ENCODE assay signal across 2 cellular contexts in genomic region chr11:128592454-128592853, GRCh38.
TF ChIP-seq lines count a peak whose summit lies in the region.

No MANE protein-coding gene starts in this region.

TF ChIP-seq in liver, 16 proteins besides CTCF, POLR2A, EP300 and RAD21 (continued from another document):
- TF ChIP-seq, protein P1, sequence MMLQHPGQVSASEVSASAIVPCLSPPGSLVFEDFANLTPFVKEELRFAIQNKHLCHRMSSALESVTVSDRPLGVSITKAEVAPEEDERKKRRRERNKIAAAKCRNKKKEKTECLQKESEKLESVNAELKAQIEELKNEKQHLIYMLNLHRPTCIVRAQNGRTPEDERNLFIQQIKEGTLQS (IDR thresholded peaks at IDR 0.05), result no peak
TF ChIP-seq in liver: peak in this region for 1.

TF ChIP-seq in HepG2, 621 proteins besides CTCF, POLR2A, EP300 and RAD21 (continued from another document):
- TF ChIP-seq, protein P2, sequence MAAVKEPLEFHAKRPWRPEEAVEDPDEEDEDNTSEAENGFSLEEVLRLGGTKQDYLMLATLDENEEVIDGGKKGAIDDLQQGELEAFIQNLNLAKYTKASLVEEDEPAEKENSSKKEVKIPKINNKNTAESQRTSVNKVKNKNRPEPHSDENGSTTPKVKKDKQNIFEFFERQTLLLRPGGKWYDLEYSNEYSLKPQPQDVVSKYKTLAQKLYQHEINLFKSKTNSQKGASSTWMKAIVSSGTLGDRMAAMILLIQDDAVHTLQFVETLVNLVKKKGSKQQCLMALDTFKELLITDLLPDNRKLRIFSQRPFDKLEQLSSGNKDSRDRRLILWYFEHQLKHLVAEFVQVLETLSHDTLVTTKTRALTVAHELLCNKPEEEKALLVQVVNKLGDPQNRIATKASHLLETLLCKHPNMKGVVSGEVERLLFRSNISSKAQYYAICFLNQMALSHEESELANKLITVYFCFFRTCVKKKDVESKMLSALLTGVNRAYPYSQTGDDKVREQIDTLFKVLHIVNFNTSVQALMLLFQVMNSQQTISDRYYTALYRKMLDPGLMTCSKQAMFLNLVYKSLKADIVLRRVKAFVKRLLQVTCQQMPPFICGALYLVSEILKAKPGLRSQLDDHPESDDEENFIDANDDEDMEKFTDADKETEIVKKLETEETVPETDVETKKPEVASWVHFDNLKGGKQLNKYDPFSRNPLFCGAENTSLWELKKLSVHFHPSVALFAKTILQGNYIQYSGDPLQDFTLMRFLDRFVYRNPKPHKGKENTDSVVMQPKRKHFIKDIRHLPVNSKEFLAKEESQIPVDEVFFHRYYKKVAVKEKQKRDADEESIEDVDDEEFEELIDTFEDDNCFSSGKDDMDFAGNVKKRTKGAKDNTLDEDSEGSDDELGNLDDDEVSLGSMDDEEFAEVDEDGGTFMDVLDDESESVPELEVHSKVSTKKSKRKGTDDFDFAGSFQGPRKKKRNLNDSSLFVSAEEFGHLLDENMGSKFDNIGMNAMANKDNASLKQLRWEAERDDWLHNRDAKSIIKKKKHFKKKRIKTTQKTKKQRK (IDR thresholded peaks at IDR 0.05; ENCODE audit: low read length), result no peak
- TF ChIP-seq ZNF296 (CRISPR knock-in tag; conservative IDR thresholded peaks at IDR 0.05) (no peak), CHD4 (IDR thresholded peaks at IDR 0.05; ENCODE audit: borderline replicate concordance, low read length) (no peak), DDIT3 (CRISPR knock-in tag; IDR thresholded peaks at IDR 0.05) (no peak), TEAD2 (CRISPR knock-in tag; IDR thresholded peaks at IDR 0.05) (no peak), SALL2 (CRISPR knock-in tag; IDR thresholded peaks at IDR 0.05) (no peak), ZNF746 (CRISPR knock-in tag; IDR thresholded peaks at IDR 0.05) (no peak), NFYC (CRISPR knock-in tag; IDR thresholded peaks at IDR 0.05) (no peak), SMYD3 (CRISPR knock-in tag; IDR thresholded peaks at IDR 0.05) (no peak), TEAD3 (CRISPR knock-in tag; optimal IDR thresholded peaks at IDR 0.05; ENCODE audit: borderline replicate concordance) (no peak), ZNF776 (CRISPR knock-in tag; IDR thresholded peaks at IDR 0.05) (no peak), ELK4 (CRISPR knock-in tag; IDR thresholded peaks at IDR 0.05; ENCODE audit: borderline replicate concordance) (no peak)
- TF ChIP-seq, protein P3, sequence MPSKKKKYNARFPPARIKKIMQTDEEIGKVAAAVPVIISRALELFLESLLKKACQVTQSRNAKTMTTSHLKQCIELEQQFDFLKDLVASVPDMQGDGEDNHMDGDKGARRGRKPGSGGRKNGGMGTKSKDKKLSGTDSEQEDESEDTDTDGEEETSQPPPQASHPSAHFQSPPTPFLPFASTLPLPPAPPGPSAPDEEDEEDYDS (CRISPR knock-in tag; IDR thresholded peaks at IDR 0.05), result no peak
- TF ChIP-seq, protein P4, sequence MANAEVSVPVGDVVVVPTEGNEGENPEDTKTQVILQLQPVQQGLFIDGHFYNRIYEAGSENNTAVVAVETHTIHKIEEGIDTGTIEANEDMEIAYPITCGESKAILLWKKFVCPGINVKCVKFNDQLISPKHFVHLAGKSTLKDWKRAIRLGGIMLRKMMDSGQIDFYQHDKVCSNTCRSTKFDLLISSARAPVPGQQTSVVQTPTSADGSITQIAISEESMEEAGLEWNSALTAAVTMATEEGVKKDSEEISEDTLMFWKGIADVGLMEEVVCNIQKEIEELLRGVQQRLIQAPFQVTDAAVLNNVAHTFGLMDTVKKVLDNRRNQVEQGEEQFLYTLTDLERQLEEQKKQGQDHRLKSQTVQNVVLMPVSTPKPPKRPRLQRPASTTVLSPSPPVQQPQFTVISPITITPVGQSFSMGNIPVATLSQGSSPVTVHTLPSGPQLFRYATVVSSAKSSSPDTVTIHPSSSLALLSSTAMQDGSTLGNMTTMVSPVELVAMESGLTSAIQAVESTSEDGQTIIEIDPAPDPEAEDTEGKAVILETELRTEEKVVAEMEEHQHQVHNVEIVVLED (CRISPR knock-in tag; IDR thresholded peaks at IDR 0.05; ENCODE audit: borderline replicate concordance), result no peak
